15 cellular contexts compared by ENCODE assay signal in genomic region chr7:1700086-1700485, GRCh38. TPM values are rescaled to one million over a fixed set of nuclear protein-coding genes. Genes with fewer than 3 reads are reported as not detected.
"Had no signal": no experiment of that assay in that cellular context is flagged by ENCODE, and none has a peak within 500 bp of the region (broad histone marks: within the 10 kb centered on the region; RNA-seq: fewer than 3 reads in every experiment).

No MANE protein-coding gene starts in this region.

- H3K36me3 Mint-ChIP-seq: activated naive CD8-positive, alpha-beta T cell treated with anti-CD3 and anti-CD28 coated beads, Interleukin-2, amount 10 ng/mL, durations not matched to agents 7 days and 5 days had no signal

- ATAC-seq: left colon; stimulated activated naive CD8-positive, alpha-beta T cell treated with anti-CD3 and anti-CD28 coated beads, Interleukin-15, Interleukin-2, amounts not matched to agents 100 U/mL and 50 U/mL, for 24 hours had no signal

- H3K4me3 Mint-ChIP-seq: activated CD4-positive, alpha-beta memory T cell treated with anti-CD3 and anti-CD28 coated beads, Interleukin-2, amount 10 ng/mL, durations not matched to agents 7 days and 5 days; activated naive CD8-positive, alpha-beta T cell treated with anti-CD3 and anti-CD28 coated beads, Interleukin-2, amount 10 ng/mL, durations not matched to agents 7 days and 5 days; endodermal cell; neural crest cell; T-helper 2 cell treated with Interferon-gamma antibody and Interleukin-4, amounts not matched to agents 5 μg/mL and 100 μg/mL, for 36 hours had no signal

- H3K4me1 Mint-ChIP-seq: activated naive CD8-positive, alpha-beta T cell treated with anti-CD3 and anti-CD28 coated beads, Interleukin-2, amount 10 ng/mL, durations not matched to agents 7 days and 5 days; neural crest cell had no signal

- H3K27ac Mint-ChIP-seq: activated CD4-positive, alpha-beta memory T cell treated with anti-CD3 and anti-CD28 coated beads, Interleukin-2, amount 10 ng/mL, durations not matched to agents 7 days and 5 days; activated naive CD8-positive, alpha-beta T cell treated with anti-CD3 and anti-CD28 coated beads, Interleukin-2, amount 10 ng/mL, durations not matched to agents 7 days and 5 days; endodermal cell; progenitor cell of endocrine pancreas; T-helper 2 cell treated with Interferon-gamma antibody and Interleukin-4, amounts not matched to agents 5 μg/mL and 100 μg/mL, for 36 hours had no signal

- DNase-seq: activated CD4-positive, alpha-beta memory T cell treated with anti-CD3 and anti-CD28 coated beads, Interleukin-2, amount 10 ng/mL, durations not matched to agents 7 days and 5 days; activated CD4-positive, alpha-beta T cell treated with anti-CD3 and anti-CD28 coated beads for 4 hours; amygdala; foreskin melanocyte; glutamatergic neuron; hippocampal formation; left colon; stimulated activated naive CD8-positive, alpha-beta T cell treated with anti-CD3 and anti-CD28 coated beads, Interleukin-15, Interleukin-2, amounts not matched to agents 100 U/mL and 50 U/mL, for 24 hours; substantia nigra had no signal

RNA-seq across cellular contexts. Expression of gene ELFN1, which starts 30.0 kb away (rescaled TPM):
- total RNA-seq: activated naive CD8-positive, alpha-beta T cell treated with anti-CD3 and anti-CD28 coated beads, Interleukin-2, amount 10 ng/mL, durations not matched to agents 7 days and 5 days; myocyte had no signal
